Comparison of ENCODE assay signal across 1 cellular context in genomic region chr1:1243807-1244191, GRCh38.
TF ChIP-seq lines count a peak whose summit lies in the region.

No MANE protein-coding gene starts in this region.

TF ChIP-seq in H1, 55 proteins besides CTCF, POLR2A, EP300 and RAD21:
- TF ChIP-seq JUN (IDR thresholded peaks at IDR 0.05; ENCODE audit: low read depth, low read length) (no peak), SIRT6 (IDR thresholded peaks at IDR 0.05; ENCODE audit: low read length) (no peak), EGR1 (IDR thresholded peaks at IDR 0.05; ENCODE audit: borderline replicate concordance, low read depth, low read length) (no peak), FOSL1 (IDR thresholded peaks at IDR 0.05; ENCODE audit: insufficient read depth, low read depth, low read length) (no peak), CTBP2 (IDR thresholded peaks at IDR 0.05; ENCODE audit: borderline replicate concordance, insufficient read depth, insufficient read length, low read length) (no peak), YY1 (IDR thresholded peaks at IDR 0.05; ENCODE audit: low read depth, low read length) (no peak), TCF12 (IDR thresholded peaks at IDR 0.05; ENCODE audit: low read depth, low read length) (no peak), SUZ12 (IDR thresholded peaks at IDR 0.05; ENCODE audit: low read length) (no peak), TAF1 (IDR thresholded peaks at IDR 0.05; ENCODE audit: low read depth, low read length) (no peak), MAFK (IDR thresholded peaks at IDR 0.05; ENCODE audit: low read depth, low read length) (no peak), SRF (IDR thresholded peaks at IDR 0.05; ENCODE audit: low read depth, low read length) (no peak), SAP30 (IDR thresholded peaks at IDR 0.05; ENCODE audit: insufficient read depth, insufficient replicate concordance, low read length) (no peak), CREB1 (IDR thresholded peaks at IDR 0.05) (no peak), EZH2 (IDR thresholded peaks at IDR 0.05; ENCODE audit: low read depth, low read length, severe bottlenecking) (no peak), RBBP5 (IDR thresholded peaks at IDR 0.05; ENCODE audit: borderline replicate concordance, low read depth, low read length) (no peak), TEAD4 (IDR thresholded peaks at IDR 0.05; ENCODE audit: low read depth, low read length) (no peak), HDAC6 (IDR thresholded peaks at IDR 0.05; ENCODE audit: low read depth, low read length) (no peak), ZNF274 (IDR thresholded peaks at IDR 0.05; ENCODE audit: borderline replicate concordance, extremely low read depth, low read length) (no peak), ASH2L (IDR thresholded peaks at IDR 0.05; ENCODE audit: low read length) (no peak)
- TF ChIP-seq, protein P1, sequence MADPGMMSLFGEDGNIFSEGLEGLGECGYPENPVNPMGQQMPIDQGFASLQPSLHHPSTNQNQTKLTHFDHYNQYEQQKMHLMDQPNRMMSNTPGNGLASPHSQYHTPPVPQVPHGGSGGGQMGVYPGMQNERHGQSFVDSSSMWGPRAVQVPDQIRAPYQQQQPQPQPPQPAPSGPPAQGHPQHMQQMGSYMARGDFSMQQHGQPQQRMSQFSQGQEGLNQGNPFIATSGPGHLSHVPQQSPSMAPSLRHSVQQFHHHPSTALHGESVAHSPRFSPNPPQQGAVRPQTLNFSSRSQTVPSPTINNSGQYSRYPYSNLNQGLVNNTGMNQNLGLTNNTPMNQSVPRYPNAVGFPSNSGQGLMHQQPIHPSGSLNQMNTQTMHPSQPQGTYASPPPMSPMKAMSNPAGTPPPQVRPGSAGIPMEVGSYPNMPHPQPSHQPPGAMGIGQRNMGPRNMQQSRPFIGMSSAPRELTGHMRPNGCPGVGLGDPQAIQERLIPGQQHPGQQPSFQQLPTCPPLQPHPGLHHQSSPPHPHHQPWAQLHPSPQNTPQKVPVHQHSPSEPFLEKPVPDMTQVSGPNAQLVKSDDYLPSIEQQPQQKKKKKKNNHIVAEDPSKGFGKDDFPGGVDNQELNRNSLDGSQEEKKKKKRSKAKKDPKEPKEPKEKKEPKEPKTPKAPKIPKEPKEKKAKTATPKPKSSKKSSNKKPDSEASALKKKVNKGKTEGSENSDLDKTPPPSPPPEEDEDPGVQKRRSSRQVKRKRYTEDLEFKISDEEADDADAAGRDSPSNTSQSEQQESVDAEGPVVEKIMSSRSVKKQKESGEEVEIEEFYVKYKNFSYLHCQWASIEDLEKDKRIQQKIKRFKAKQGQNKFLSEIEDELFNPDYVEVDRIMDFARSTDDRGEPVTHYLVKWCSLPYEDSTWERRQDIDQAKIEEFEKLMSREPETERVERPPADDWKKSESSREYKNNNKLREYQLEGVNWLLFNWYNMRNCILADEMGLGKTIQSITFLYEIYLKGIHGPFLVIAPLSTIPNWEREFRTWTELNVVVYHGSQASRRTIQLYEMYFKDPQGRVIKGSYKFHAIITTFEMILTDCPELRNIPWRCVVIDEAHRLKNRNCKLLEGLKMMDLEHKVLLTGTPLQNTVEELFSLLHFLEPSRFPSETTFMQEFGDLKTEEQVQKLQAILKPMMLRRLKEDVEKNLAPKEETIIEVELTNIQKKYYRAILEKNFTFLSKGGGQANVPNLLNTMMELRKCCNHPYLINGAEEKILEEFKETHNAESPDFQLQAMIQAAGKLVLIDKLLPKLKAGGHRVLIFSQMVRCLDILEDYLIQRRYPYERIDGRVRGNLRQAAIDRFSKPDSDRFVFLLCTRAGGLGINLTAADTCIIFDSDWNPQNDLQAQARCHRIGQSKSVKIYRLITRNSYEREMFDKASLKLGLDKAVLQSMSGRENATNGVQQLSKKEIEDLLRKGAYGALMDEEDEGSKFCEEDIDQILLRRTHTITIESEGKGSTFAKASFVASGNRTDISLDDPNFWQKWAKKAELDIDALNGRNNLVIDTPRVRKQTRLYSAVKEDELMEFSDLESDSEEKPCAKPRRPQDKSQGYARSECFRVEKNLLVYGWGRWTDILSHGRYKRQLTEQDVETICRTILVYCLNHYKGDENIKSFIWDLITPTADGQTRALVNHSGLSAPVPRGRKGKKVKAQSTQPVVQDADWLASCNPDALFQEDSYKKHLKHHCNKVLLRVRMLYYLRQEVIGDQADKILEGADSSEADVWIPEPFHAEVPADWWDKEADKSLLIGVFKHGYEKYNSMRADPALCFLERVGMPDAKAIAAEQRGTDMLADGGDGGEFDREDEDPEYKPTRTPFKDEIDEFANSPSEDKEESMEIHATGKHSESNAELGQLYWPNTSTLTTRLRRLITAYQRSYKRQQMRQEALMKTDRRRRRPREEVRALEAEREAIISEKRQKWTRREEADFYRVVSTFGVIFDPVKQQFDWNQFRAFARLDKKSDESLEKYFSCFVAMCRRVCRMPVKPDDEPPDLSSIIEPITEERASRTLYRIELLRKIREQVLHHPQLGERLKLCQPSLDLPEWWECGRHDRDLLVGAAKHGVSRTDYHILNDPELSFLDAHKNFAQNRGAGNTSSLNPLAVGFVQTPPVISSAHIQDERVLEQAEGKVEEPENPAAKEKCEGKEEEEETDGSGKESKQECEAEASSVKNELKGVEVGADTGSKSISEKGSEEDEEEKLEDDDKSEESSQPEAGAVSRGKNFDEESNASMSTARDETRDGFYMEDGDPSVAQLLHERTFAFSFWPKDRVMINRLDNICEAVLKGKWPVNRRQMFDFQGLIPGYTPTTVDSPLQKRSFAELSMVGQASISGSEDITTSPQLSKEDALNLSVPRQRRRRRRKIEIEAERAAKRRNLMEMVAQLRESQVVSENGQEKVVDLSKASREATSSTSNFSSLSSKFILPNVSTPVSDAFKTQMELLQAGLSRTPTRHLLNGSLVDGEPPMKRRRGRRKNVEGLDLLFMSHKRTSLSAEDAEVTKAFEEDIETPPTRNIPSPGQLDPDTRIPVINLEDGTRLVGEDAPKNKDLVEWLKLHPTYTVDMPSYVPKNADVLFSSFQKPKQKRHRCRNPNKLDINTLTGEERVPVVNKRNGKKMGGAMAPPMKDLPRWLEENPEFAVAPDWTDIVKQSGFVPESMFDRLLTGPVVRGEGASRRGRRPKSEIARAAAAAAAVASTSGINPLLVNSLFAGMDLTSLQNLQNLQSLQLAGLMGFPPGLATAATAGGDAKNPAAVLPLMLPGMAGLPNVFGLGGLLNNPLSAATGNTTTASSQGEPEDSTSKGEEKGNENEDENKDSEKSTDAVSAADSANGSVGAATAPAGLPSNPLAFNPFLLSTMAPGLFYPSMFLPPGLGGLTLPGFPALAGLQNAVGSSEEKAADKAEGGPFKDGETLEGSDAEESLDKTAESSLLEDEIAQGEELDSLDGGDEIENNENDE (IDR thresholded peaks at IDR 0.05; ENCODE audit: insufficient replicate concordance, low read length), result no peak
